ENCODE assay signal across 14 cellular contexts in genomic region chr16:69190046-69190588, GRCh38. TPM values are rescaled to one million over a fixed set of nuclear protein-coding genes. Genes with fewer than 3 reads are reported as not detected.
DNase-seq lines count a peak whose midpoint lies in the region; ATAC-seq lines count a peak whose summit lies in the region.
"Had no signal": no experiment of that assay in that cellular context is flagged by ENCODE, and none has a peak within 500 bp of the region (broad histone marks: within the 10 kb centered on the region; RNA-seq: fewer than 3 reads in every experiment).

No MANE protein-coding gene starts in this region.

- no peaks in the 10 kb centered on the region for H3K9me3 ChIP-seq in GM23248 (ENCODE audit: low read depth)
- H3K9me3 ChIP-seq: colonic mucosa, HAP-1, mucosa of descending colon, vagina had no signal

- ATAC-seq in GM21526 (IDR thresholded peaks at IDR 0.05; ENCODE audit: low FRiP score, unreplicated experiment): no peak
- ATAC-seq: mucosa of descending colon had no signal

- H3K4me3 Mint-ChIP-seq in activated T-helper 2 cell treated with anti-CD3 and anti-CD28 coated beads, Interferon-gamma antibody, Interleukin-2, Interleukin-4, amounts not matched to agents 10 μg/mL and 5 μg/mL and 100 μg/mL, durations not matched to agents 14 hours and 24 hours and 36 hours (ENCODE audit: low read depth): peak overlapping the region; percentile 10
- H3K4me3 Mint-ChIP-seq: activated CD4-positive, alpha-beta memory T cell treated with anti-CD3 and anti-CD28 coated beads, Interleukin-2, amount 10 ng/mL, durations not matched to agents 7 days and 5 days had no signal

- peaks cover 20% of the 10 kb centered on the region for H3K36me3 Mint-ChIP-seq in activated T-helper 2 cell treated with anti-CD3 and anti-CD28 coated beads, Interferon-gamma antibody, Interleukin-2, Interleukin-4, amounts not matched to agents 10 μg/mL and 5 μg/mL and 100 μg/mL, durations not matched to agents 14 hours and 24 hours and 36 hours (ENCODE audit: low read depth)

- H3K79me2 ChIP-seq in ACC112 (ENCODE audit: control insufficient read depth, insufficient read depth, low read length, unreplicated experiment) (peaks cover 64% of the 10 kb centered on the region), GM23248 (ENCODE audit: insufficient read depth) (peaks cover 75% of the 10 kb centered on the region)

- H3K4me1 Mint-ChIP-seq in activated T-helper 2 cell treated with anti-CD3 and anti-CD28 coated beads, Interferon-gamma antibody, Interleukin-2, Interleukin-4, amounts not matched to agents 10 μg/mL and 5 μg/mL and 100 μg/mL, durations not matched to agents 14 hours and 24 hours and 36 hours (ENCODE audit: low read depth): peaks cover 37% of the 10 kb centered on the region

- intact Hi-C loops in activated T-helper 2 cell treated with anti-CD3 and anti-CD28 coated beads, Interferon-gamma antibody, Interleukin-2, Interleukin-4, amounts not matched to agents 10 μg/mL and 5 μg/mL and 100 μg/mL, durations not matched to agents 14 hours and 24 hours and 36 hours (cut with micrococcal nuclease): no loop called here

- WGBS in GM23248 (ENCODE audit: low coverage in 1 of 2, low lambda C conversion rate in 2 of 2, missing lambda C conversion rate in 2 of 2), 2 experiments: 70 to 87% methylated on average over 2 of the region's 2 CpGs

- in situ Hi-C loops in GM23248 (cut with MboI): no loop called here

- H4K20me1 ChIP-seq in GM23248 (ENCODE audit: insufficient read depth): no peaks in the 10 kb centered on the region

- peaks cover 17% of the 10 kb centered on the region; the same call in 1 of the 2 replicates for H3F3A ChIP-seq in GM23248 (ENCODE audit: insufficient read depth)

- DNase-seq in GM23248 (no peak), kidney tubule cell (ENCODE audit: low spot score) (peak; percentile 16), AG20443 (ENCODE audit: low spot score) (no peak), UCSD-AML1 (lab: John Stamatoyannopoulos, UW; ENCODE audit: unreplicated experiment) (no peak)
- no peak for DNase-seq in activated T-helper 2 cell treated with anti-CD3 and anti-CD28 coated beads, Interferon-gamma antibody, Interleukin-2, Interleukin-4, amounts not matched to agents 10 μg/mL and 5 μg/mL and 100 μg/mL, durations not matched to agents 14 hours and 24 hours and 36 hours (ENCODE audit: low spot score)
- no peak for DNase-seq in activated CD4-positive, alpha-beta T cell treated with anti-CD3 and anti-CD28 coated beads, Interleukin-2, amount 50 U/mL, for 1 hour
- DNase-seq: activated naive CD4-positive, alpha-beta T cell treated with Interleukin-2 at 50 U/mL for 16 hours; colonic mucosa; mucosa of descending colon had no signal

- H3K9me2 ChIP-seq in GM23248 (ENCODE audit: insufficient read depth): no peaks in the 10 kb centered on the region

- peak overlapping the region; percentile 89; the same call in 1 of the 2 replicates for H3K4me3 ChIP-seq in ACC112 (ENCODE audit: low read depth, low read length)
- peak overlapping the region; percentile 81 for H3K4me3 ChIP-seq in GM23248
- H3K4me3 ChIP-seq: colonic mucosa, HAP-1, mucosa of descending colon had no signal

- H3K27ac Mint-ChIP-seq in activated T-helper 2 cell treated with anti-CD3 and anti-CD28 coated beads, Interferon-gamma antibody, Interleukin-2, Interleukin-4, amounts not matched to agents 10 μg/mL and 5 μg/mL and 100 μg/mL, durations not matched to agents 14 hours and 24 hours and 36 hours: no peak overlapping the region
- H3K27ac Mint-ChIP-seq: activated CD4-positive, alpha-beta memory T cell treated with anti-CD3 and anti-CD28 coated beads, Interleukin-2, amount 10 ng/mL, durations not matched to agents 7 days and 5 days had no signal

- H3K27me3 ChIP-seq in ACC112 (ENCODE audit: insufficient read depth, low read length) (no peaks in the 10 kb centered on the region), GM23248 (replicated peaks; ENCODE audit: insufficient read depth) (no peaks in the 10 kb centered on the region)
- H3K27me3 ChIP-seq: colonic mucosa, vagina had no signal

- H3K9me3 Mint-ChIP-seq in activated T-helper 2 cell treated with anti-CD3 and anti-CD28 coated beads, Interferon-gamma antibody, Interleukin-2, Interleukin-4, amounts not matched to agents 10 μg/mL and 5 μg/mL and 100 μg/mL, durations not matched to agents 14 hours and 24 hours and 36 hours: no peaks in the 10 kb centered on the region
- H3K9me3 Mint-ChIP-seq: activated CD4-positive, alpha-beta memory T cell treated with anti-CD3 and anti-CD28 coated beads, Interleukin-2, amount 10 ng/mL, durations not matched to agents 7 days and 5 days had no signal

- no peaks in the 10 kb centered on the region for H3K27me3 Mint-ChIP-seq in activated T-helper 2 cell treated with anti-CD3 and anti-CD28 coated beads, Interferon-gamma antibody, Interleukin-2, Interleukin-4, amounts not matched to agents 10 μg/mL and 5 μg/mL and 100 μg/mL, durations not matched to agents 14 hours and 24 hours and 36 hours (ENCODE audit: low read depth)
- H3K27me3 Mint-ChIP-seq: activated CD4-positive, alpha-beta memory T cell treated with anti-CD3 and anti-CD28 coated beads, Interleukin-2, amount 10 ng/mL, durations not matched to agents 7 days and 5 days had no signal

- H3K27ac ChIP-seq in ACC112 (ENCODE audit: low read depth, low read length) (no peak overlapping the region), GM23248 (no peak overlapping the region)
- H3K27ac ChIP-seq: colonic mucosa, vagina had no signal

- H3K36me3 ChIP-seq in ACC112 (ENCODE audit: insufficient read depth, low read length): no peaks in the 10 kb centered on the region
- no peaks in the 10 kb centered on the region for H3K36me3 ChIP-seq in GM23248 (ENCODE audit: low read depth)
- H3K36me3 ChIP-seq: colonic mucosa, vagina had no signal

- peak overlapping the region; percentile 96 for H3K4me2 ChIP-seq in GM23248 (ENCODE audit: unreplicated experiment)

- no peak overlapping the region for H2AFZ ChIP-seq in ACC112 (ENCODE audit: low read length, unreplicated experiment)
- H2AFZ ChIP-seq in GM23248: no peak overlapping the region

- H3K4me1 ChIP-seq in ACC112 (ENCODE audit: control insufficient read depth, insufficient read depth, low read length, unreplicated experiment) (peaks cover 46% of the 10 kb centered on the region), GM23248 (ENCODE audit: insufficient read depth) (peaks cover 46% of the 10 kb centered on the region)
- H3K4me1 ChIP-seq: colonic mucosa had no signal

- H3K9ac ChIP-seq in GM23248: no peak overlapping the region

RNA-seq across cellular contexts. Expression of gene SNTB2, which starts 3.2 kb away (rescaled TPM):
- total RNA-seq in GM23248 (2014; rRNA removed; shearing (Covaris generic)): 24.5 and 30.4 TPM in 2 replicates
- polyA plus RNA-seq in GM23248 (2016; fragmentation: Nextera tagmentation; extraction: Ambion mirVana): 6.0 and 13.2 TPM in 2 replicates
- total RNA-seq in activated T-helper 2 cell treated with anti-CD3 and anti-CD28 coated beads, Interferon-gamma antibody, Interleukin-2, Interleukin-4, amounts not matched to agents 10 μg/mL and 5 μg/mL and 100 μg/mL, durations not matched to agents 14 hours and 24 hours and 36 hours: 29.8 and 30.4 TPM in 2 replicates

RNA-seq across cellular contexts. Expression of gene UTP4, which starts 57.7 kb away (rescaled TPM):
- 17.8 and 19.1 TPM in 2 replicates for total RNA-seq in GM23248 (2014; rRNA removed; shearing (Covaris generic))
- 54.8 and 55.8 TPM in 2 replicates for polyA plus RNA-seq in GM23248 (2016; fragmentation: Nextera tagmentation; extraction: Ambion mirVana)
- 104 and 107 TPM in 2 replicates for total RNA-seq in activated T-helper 2 cell treated with anti-CD3 and anti-CD28 coated beads, Interferon-gamma antibody, Interleukin-2, Interleukin-4, amounts not matched to agents 10 μg/mL and 5 μg/mL and 100 μg/mL, durations not matched to agents 14 hours and 24 hours and 36 hours

RNA-seq across cellular contexts. Expression of gene CHTF8, which starts 57.7 kb away (rescaled TPM):
- total RNA-seq in GM23248 (2014; rRNA removed; shearing (Covaris generic)): 58.0 and 69.9 TPM in 2 replicates
- 56.7 and 57.7 TPM in 2 replicates for polyA plus RNA-seq in GM23248 (2016; fragmentation: Nextera tagmentation; extraction: Ambion mirVana)
- 121 and 138 TPM in 2 replicates for total RNA-seq in activated T-helper 2 cell treated with anti-CD3 and anti-CD28 coated beads, Interferon-gamma antibody, Interleukin-2, Interleukin-4, amounts not matched to agents 10 μg/mL and 5 μg/mL and 100 μg/mL, durations not matched to agents 14 hours and 24 hours and 36 hours
